Comparison of ENCODE assay signal across 1 cellular context in genomic region chr19:18900700-18901502, GRCh38.
A peak's percentile ranks its signal among the peaks of the same experiment; 100 is the strongest.
TF ChIP-seq lines count a peak whose summit lies in the region.

No MANE protein-coding gene starts in this region.

TF ChIP-seq in HepG2, 621 proteins besides CTCF, POLR2A, EP300 and RAD21:
- TF ChIP-seq, protein P1, sequence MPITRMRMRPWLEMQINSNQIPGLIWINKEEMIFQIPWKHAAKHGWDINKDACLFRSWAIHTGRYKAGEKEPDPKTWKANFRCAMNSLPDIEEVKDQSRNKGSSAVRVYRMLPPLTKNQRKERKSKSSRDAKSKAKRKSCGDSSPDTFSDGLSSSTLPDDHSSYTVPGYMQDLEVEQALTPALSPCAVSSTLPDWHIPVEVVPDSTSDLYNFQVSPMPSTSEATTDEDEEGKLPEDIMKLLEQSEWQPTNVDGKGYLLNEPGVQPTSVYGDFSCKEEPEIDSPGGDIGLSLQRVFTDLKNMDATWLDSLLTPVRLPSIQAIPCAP (CRISPR knock-in tag; IDR thresholded peaks at IDR 0.05; ENCODE audit: low read depth) = no peak
- TF ChIP-seq ZBTB2 (CRISPR knock-in tag; IDR thresholded peaks at IDR 0.05; ENCODE audit: low read depth) (no peak), ZBTB33 (CRISPR knock-in tag; IDR thresholded peaks at IDR 0.05) (peak; percentile 40; the same call in 1 of the 2 replicates), HNRNPL (IDR thresholded peaks at IDR 0.05; ENCODE audit: low read depth, low read length) (0 out of 2 replicates have a peak, but pooled peaks have one; percentile 19), PTBP1 (IDR thresholded peaks at IDR 0.05; ENCODE audit: low read depth, low read length, poor library complexity, severe bottlenecking) (no peak)
